ENCODE assay signal across 18 cellular contexts in the genomic region with DNA sequence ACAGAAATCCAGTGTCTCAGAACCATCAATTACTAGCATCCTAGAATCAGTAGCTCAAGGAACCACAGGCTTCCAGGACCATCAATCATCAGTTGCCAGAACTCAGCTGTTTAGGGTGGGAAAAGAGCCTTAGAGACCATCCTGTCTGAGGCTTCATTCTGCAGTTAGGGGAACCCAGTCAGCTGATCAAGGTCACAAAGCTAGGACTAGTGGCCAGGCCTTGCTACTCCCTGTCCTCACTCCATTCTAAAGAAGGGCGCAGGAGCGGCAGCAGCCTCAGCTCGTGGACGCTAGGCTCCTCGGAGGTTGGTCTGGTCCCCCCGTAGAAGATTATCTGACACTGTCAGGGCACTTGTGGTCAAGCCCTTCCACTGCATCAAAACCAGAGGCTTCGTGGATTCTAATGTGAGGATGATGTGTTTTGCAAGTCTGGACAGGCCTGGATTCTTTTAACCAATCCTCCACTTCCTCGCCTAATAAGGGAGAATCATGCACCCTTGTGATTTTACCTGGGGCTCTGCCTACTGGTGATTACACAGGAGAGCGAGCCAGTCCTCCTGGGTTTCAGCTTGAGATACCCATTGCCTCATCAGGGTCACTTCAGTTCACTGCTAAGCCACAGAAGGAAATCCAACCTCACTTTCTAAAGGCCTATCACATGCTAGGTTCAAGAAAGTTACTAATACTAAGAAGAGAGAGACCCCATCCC. TPM values are rescaled to one million over a fixed set of nuclear protein-coding genes. Genes with fewer than 3 reads are reported as not detected.
DNase-seq lines count a peak whose midpoint lies in the region; ATAC-seq, FAIRE-seq and TF ChIP-seq lines count a peak whose summit lies in the region.
"Had no signal": no experiment of that assay in that cellular context is flagged by ENCODE, and none has a peak within 500 bp of the region (broad histone marks: within the 10 kb centered on the region; RNA-seq: fewer than 3 reads in every experiment).

No MANE protein-coding gene starts in this region.

- peak overlapping the region; percentile 46 for H3K27ac ChIP-seq in RWPE2 (ENCODE audit: poor library complexity, severe bottlenecking)
- H3K27ac ChIP-seq in layer of hippocampus (ENCODE audit: low read depth, low read length), result peak overlapping the region; percentile 63
- H3K27ac ChIP-seq: BLaER1 treated with 17β-estradiol and CSF1 and Interleukin-3, amounts not matched to agents 10 nM and 100 nM; SK-N-MC had no signal

- ATAC-seq in RWPE2 (ENCODE audit: low read depth), result peak; percentile 99
- ATAC-seq: activated CD8-positive, alpha-beta T cell treated with anti-CD3 and anti-CD28 coated beads for 36 hours; gastroesophageal sphincter had no signal

- H3K9me3 ChIP-seq in RWPE2 (ENCODE audit: severe bottlenecking), result peaks cover 10% of the 10 kb centered on the region

- peak; percentile 92 for FAIRE-seq in bronchial epithelial cell (lab: Jason Lieb, UNC)

- H3K36me3 ChIP-seq in RWPE2 (ENCODE audit: low read depth), result no peaks in the 10 kb centered on the region
- no peaks in the 10 kb centered on the region for H3K36me3 ChIP-seq in bronchial epithelial cell (ENCODE audit: control insufficient read depth, insufficient read depth, low read length)
- H3K36me3 ChIP-seq: BLaER1 treated with 17β-estradiol and CSF1 and Interleukin-3, amounts not matched to agents 10 nM and 100 nM; gastroesophageal sphincter; uterus had no signal

- no peaks in the 10 kb centered on the region for H3K27me3 ChIP-seq in RWPE2 (ENCODE audit: insufficient read depth, poor library complexity, severe bottlenecking)
- H3K27me3 ChIP-seq in bronchial epithelial cell (ENCODE audit: control insufficient read depth, insufficient read depth, low read length), result no peaks in the 10 kb centered on the region
- H3K27me3 ChIP-seq in layer of hippocampus (ENCODE audit: control insufficient read depth, insufficient read depth, low read length), result no peaks in the 10 kb centered on the region
- H3K27me3 ChIP-seq: BLaER1 treated with 17β-estradiol and CSF1 and Interleukin-3, amounts not matched to agents 10 nM and 100 nM; gastroesophageal sphincter; uterus had no signal

- no peak for TF ChIP-seq CTCF in RWPE2 (IDR thresholded peaks at IDR 0.05; ENCODE audit: poor library complexity, severe bottlenecking)
- no peak for TF ChIP-seq CTCF in bronchial epithelial cell (IDR thresholded peaks at IDR 0.05; ENCODE audit: insufficient read depth, low read length, severe bottlenecking)

- peaks cover 16% of the 10 kb centered on the region for H3K4me1 ChIP-seq in RWPE2 (ENCODE audit: insufficient read depth, poor library complexity, severe bottlenecking)
- H3K4me1 ChIP-seq: uterus had no signal

- H3K4me3 ChIP-seq in RWPE2 (ENCODE audit: severe bottlenecking) (no peak overlapping the region), bronchial epithelial cell (ENCODE audit: low read depth, low read length) (no peak overlapping the region)
- H3K4me3 ChIP-seq: BLaER1 treated with 17β-estradiol and CSF1 and Interleukin-3, amounts not matched to agents 10 nM and 100 nM; gastroesophageal sphincter; SK-N-MC; uterus had no signal

- DNase-seq in RWPE2 (ENCODE audit: low spot score) (peak; percentile 81), bronchial epithelial cell (ENCODE audit: low read depth) (peak; percentile 98), ureter (ENCODE audit: low spot score) (peak; percentile 59), NCI-H1092 (lab: John Stamatoyannopoulos, UW) (no peak), SHP77 (lab: John Stamatoyannopoulos, UW) (no peak), NCI-H2171 (lab: John Stamatoyannopoulos, UW) (no peak)
- DNase-seq: activated CD8-positive, alpha-beta T cell treated with anti-CD3 and anti-CD28 coated beads for 36 hours; activated effector memory CD4-positive, alpha-beta T cell treated with Interleukin-2 at 50 U/mL for 16 hours; DMS53; effector CD4-positive, alpha-beta T cell; H7; NCI-H2227 treated with DMSO at 0.1 percent for 48 hours; stimulated activated CD4-positive, alpha-beta T cell treated with anti-CD3 and anti-CD28 coated beads, Interleukin-4, amount 100 ng/mL, for 24 hours; uterus had no signal

RNA-seq across cellular contexts. Expression of a gene that starts 41.7 kb away (rescaled TPM):
- total RNA-seq in bronchial epithelial cell (11.8 and 26.0 TPM in 2 replicates), ureter (15.0 TPM)

Comparison
In these comparisons a context has a peak if more than half of its experiments do, and no peak if none do; other contexts are left out.
1. DNase-seq: peak in RWPE2 (single experiment), bronchial epithelial cell (single experiment) and ureter (single experiment); none in NCI-H1092 (single experiment), SHP77 (0 of 2) and NCI-H2171 (single experiment).